In the genomic region with DNA sequence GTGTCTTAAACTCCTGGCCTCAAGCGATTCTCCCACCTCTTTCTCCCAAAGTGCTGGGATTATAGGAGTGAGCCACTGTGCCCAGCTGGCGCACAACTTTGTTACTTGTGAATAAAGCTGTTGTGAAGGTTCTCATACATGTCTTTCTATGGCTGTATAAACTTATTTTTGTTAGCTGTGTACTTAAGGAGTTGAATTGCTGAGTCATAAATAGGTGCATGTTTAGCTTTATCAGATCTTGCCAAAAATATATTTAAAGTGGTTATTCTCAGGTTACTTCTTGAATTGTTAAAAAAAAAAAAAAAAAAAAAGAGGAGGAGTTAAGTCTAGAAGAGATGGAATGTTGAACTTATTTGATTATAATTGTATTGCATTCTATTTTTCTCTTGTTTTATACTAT, we compare ENCODE assay signal across 25 cellular contexts. TPM values are rescaled to one million over a fixed set of nuclear protein-coding genes. Genes with fewer than 3 reads are reported as not detected.
DNase-seq lines count a peak whose midpoint lies in the region; ATAC-seq, FAIRE-seq and TF ChIP-seq lines count a peak whose summit lies in the region.
"Had no signal": no experiment of that assay in that cellular context is flagged by ENCODE, and none has a peak within 500 bp of the region (broad histone marks: within the 10 kb centered on the region; RNA-seq: fewer than 3 reads in every experiment).

No MANE protein-coding gene starts in this region.

- no peaks in the 10 kb centered on the region for H3K4me1 ChIP-seq in GM12878 (ENCODE audit: control insufficient read depth, insufficient read depth, low read length)
- H3K4me1 ChIP-seq in lower lobe of right lung = no peaks in the 10 kb centered on the region
- H3K4me1 ChIP-seq: Caco-2 had no signal

- H3K27me3 ChIP-seq in GM12878 (replicated peaks in 1 of 2; ENCODE audit: control insufficient read depth in 2 of 2, insufficient read depth in 2 of 2, low read length in 1 of 2) = no peaks in the 10 kb centered on the region
- H3K27me3 ChIP-seq in lower lobe of right lung (ENCODE audit: low read depth) = no peaks in the 10 kb centered on the region
- H3K27me3 ChIP-seq: BLaER1 had no signal

- RAD21 ChIA-PET in GM12878 (lab: Charles Lee; ENCODE audit: unreplicated experiment) = interaction anchor here (0.6 kb wide), 1 partner anchor 701 kb away, joined by 3 read pairs; no protein-coding TSS in a partner anchor

- H3K4me3 ChIP-seq in GM12878 = no peak overlapping the region
- no peak overlapping the region for H3K4me3 ChIP-seq in lower lobe of right lung
- H3K4me3 ChIP-seq: BLaER1, MG63 had no signal

- POLR2A ChIA-PET in GM12878 (lab: Charles Lee) = interaction anchor here (0.6 kb wide), 1 partner anchor 32 kb away, joined by 3 read pairs; no protein-coding TSS in a partner anchor

- CTCF ChIA-PET in GM12878 (lab: Yijun Ruan, JAX) = no interaction called here

- no peaks in the 10 kb centered on the region for H3K36me3 ChIP-seq in GM12878 (ENCODE audit: control insufficient read depth in 2 of 2, insufficient read depth in 2 of 2, low read length in 1 of 2)
- H3K36me3 ChIP-seq in lower lobe of right lung = no peaks in the 10 kb centered on the region
- H3K36me3 ChIP-seq: BLaER1, MG63 had no signal

- BruUV-seq in GM12878 (replicated peaks; lab: Mats Ljungman, UMichigan) = no TSS peak

- no peak overlapping the region for H3K4me2 ChIP-seq in GM12878 (ENCODE audit: control insufficient read depth, insufficient read depth)
- H3K4me2 ChIP-seq: BLaER1, SK-N-SH had no signal

- SMC1A ChIA-PET in GM12878 (lab: Charles Lee; ENCODE audit: uncharacterized antibody, unreplicated experiment) = interaction anchor here (0.7 kb wide), 1 partner anchor 1313 kb away, joined by 4 read pairs; no protein-coding TSS in a partner anchor

- H3K9me3 ChIP-seq in GM12878 (replicated peaks; ENCODE audit: control insufficient read depth, insufficient read depth, low read length) (no peaks in the 10 kb centered on the region), lower lobe of right lung (no peaks in the 10 kb centered on the region)
- H3K9me3 ChIP-seq: BLaER1, Caco-2, MG63, SK-N-SH had no signal

- TF ChIP-seq POLR2A in GM12878 (IDR thresholded peaks at IDR 0.05; ENCODE audit: low read depth, low read length) = no peak

- no peaks in the 10 kb centered on the region for H3K79me2 ChIP-seq in GM12878 (ENCODE audit: control insufficient read depth, insufficient read depth, low read length)

- H2AFZ ChIP-seq in GM12878 (ENCODE audit: control insufficient read depth, low read depth, low read length) = no peak overlapping the region

- FAIRE-seq in GM12878 (lab: Jason Lieb, UNC) = peak; percentile 52
- FAIRE-seq: GM18507, H54, HTR-8/SVneo had no signal

- H4K20me1 ChIP-seq in GM12878 (ENCODE audit: control insufficient read depth, insufficient read depth) = no peaks in the 10 kb centered on the region
- H4K20me1 ChIP-seq: BLaER1 had no signal

- no peak overlapping the region for H3K9ac ChIP-seq in GM12878 (ENCODE audit: control insufficient read depth, insufficient read depth, low read length)
- H3K9ac ChIP-seq: BLaER1, SK-N-SH had no signal

- peak; percentile 42 for DNase-seq in H4 (ENCODE audit: low spot score)
- no peak for DNase-seq in GM12878 (ENCODE audit: low read depth, low spot score)
- DNase-seq in lower lobe of right lung = no peak
- no peak for DNase-seq in T1000 (lab: John Stamatoyannopoulos, UW)
- DNase-seq: Caco-2; CD4-positive, alpha-beta memory T cell; DMS 273 treated with DMSO at 0.1 percent for 48 hours; IMR-90; MG63; NCI-H1694 treated with DMSO at 0.1 percent for 48 hours; NCI-H2081 treated with DMSO at 0.1 percent for 48 hours; NCI-H446 treated with DMSO at 0.1 percent for 48 hours; NCI-H526 treated with DMSO at 0.1 percent for 48 hours; OCI-M1; SIG-M5; SK-N-SH had no signal

- WGBS in GM12878 (ENCODE audit: insufficient coverage, insufficient replicate concordance, low lambda C conversion rate, missing lambda C conversion rate) = 21% methylated on average over 2 of the region's 2 CpGs

- TF ChIP-seq RAD21 in GM12878 (IDR thresholded peaks at IDR 0.05; ENCODE audit: insufficient read depth, low read depth, low read length) = no peak

- no peak for ATAC-seq in GM12878
- ATAC-seq in lower lobe of right lung = peak; percentile 41 to 67
- ATAC-seq in GM18520 (IDR thresholded peaks at IDR 0.05; ENCODE audit: unreplicated experiment) = no peak
- no peak for ATAC-seq in GM19463 (IDR thresholded peaks at IDR 0.05; ENCODE audit: unreplicated experiment)

- no peak for TF ChIP-seq EP300 in GM12878 (IDR thresholded peaks at IDR 0.05; ENCODE audit: borderline replicate concordance in 1 of 2, control insufficient read depth in 1 of 2, low read depth in 2 of 2, low read length in 2 of 2)

- TF ChIP-seq CTCF in 22Rv1 (IDR thresholded peaks at IDR 0.05) (no peak), GM12878 (IDR thresholded peaks at IDR 0.05 in 2 of 3, conservative IDR thresholded peaks at IDR 0.05 in 1 of 3; ENCODE audit: control insufficient read depth in 2 of 3, extremely low read depth in 1 of 3, insufficient read depth in 1 of 3, low read depth in 3 of 3, low read length in 3 of 3) (no peak), lower lobe of right lung (IDR thresholded peaks at IDR 0.05) (no peak)

- H3K27ac ChIP-seq in 22Rv1 (peak overlapping the region; percentile 55), GM12878 (ENCODE audit: control insufficient read depth, insufficient read depth) (no peak overlapping the region), lower lobe of right lung (no peak overlapping the region)
- H3K27ac ChIP-seq: BLaER1, RWPE1 had no signal

- in situ Hi-C loops in GM12878 (cut with MboI) = no loop called here

- intact Hi-C loops in GM12878 (cut with micrococcal nuclease; ENCODE audit: unreplicated experiment) = no loop called here
- intact Hi-C loops in lower lobe of right lung (cut with DNase I) = no loop called here

TF ChIP-seq in GM12878, 131 proteins besides CTCF, POLR2A, EP300 and RAD21:
- TF ChIP-seq SREBF1 (IDR thresholded peaks at IDR 0.05; ENCODE audit: low read length) = no peak
- no peak for TF ChIP-seq CREB1 (IDR thresholded peaks at IDR 0.05; ENCODE audit: low read depth)
- no peak for TF ChIP-seq CHD4 (IDR thresholded peaks at IDR 0.05)
- no peak for TF ChIP-seq TCF12 (IDR thresholded peaks at IDR 0.05; ENCODE audit: low read depth, low read length)
- TF ChIP-seq CHD2 (IDR thresholded peaks at IDR 0.05; ENCODE audit: borderline replicate concordance, low read depth, low read length) = no peak
- no peak for TF ChIP-seq NFIC (IDR thresholded peaks at IDR 0.05; ENCODE audit: low read depth, low read length)
- TF ChIP-seq, protein P1, sequence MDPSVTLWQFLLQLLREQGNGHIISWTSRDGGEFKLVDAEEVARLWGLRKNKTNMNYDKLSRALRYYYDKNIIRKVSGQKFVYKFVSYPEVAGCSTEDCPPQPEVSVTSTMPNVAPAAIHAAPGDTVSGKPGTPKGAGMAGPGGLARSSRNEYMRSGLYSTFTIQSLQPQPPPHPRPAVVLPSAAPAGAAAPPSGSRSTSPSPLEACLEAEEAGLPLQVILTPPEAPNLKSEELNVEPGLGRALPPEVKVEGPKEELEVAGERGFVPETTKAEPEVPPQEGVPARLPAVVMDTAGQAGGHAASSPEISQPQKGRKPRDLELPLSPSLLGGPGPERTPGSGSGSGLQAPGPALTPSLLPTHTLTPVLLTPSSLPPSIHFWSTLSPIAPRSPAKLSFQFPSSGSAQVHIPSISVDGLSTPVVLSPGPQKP (IDR thresholded peaks at IDR 0.05; ENCODE audit: low read depth, low read length) = no peak
- TF ChIP-seq BRCA1 (IDR thresholded peaks at IDR 0.05; ENCODE audit: low read depth, low read length) = no peak
- no peak for TF ChIP-seq ASH2L (IDR thresholded peaks at IDR 0.05; ENCODE audit: borderline replicate concordance, low read depth)
- no peak for TF ChIP-seq ZNF274 (IDR thresholded peaks at IDR 0.05; ENCODE audit: insufficient read depth, insufficient read length)
- TF ChIP-seq, protein P2, sequence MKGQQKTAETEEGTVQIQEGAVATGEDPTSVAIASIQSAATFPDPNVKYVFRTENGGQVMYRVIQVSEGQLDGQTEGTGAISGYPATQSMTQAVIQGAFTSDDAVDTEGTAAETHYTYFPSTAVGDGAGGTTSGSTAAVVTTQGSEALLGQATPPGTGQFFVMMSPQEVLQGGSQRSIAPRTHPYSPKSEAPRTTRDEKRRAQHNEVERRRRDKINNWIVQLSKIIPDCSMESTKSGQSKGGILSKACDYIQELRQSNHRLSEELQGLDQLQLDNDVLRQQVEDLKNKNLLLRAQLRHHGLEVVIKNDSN (IDR thresholded peaks at IDR 0.05; ENCODE audit: borderline replicate concordance, extremely low read length, insufficient read depth, low read depth, low read length) = no peak
- TF ChIP-seq MYB (IDR thresholded peaks at IDR 0.05; ENCODE audit: borderline replicate concordance, low read depth, low read length) = no peak
- TF ChIP-seq SPI1 (IDR thresholded peaks at IDR 0.05; ENCODE audit: borderline replicate concordance, insufficient read depth, low read depth, low read length) = no peak
- TF ChIP-seq LARP7 (IDR thresholded peaks at IDR 0.05) = no peak
- TF ChIP-seq PML (IDR thresholded peaks at IDR 0.05; ENCODE audit: low read length) = no peak

RNA-seq across cellular contexts. Expression of gene IRX3, which starts 47.6 kb away (rescaled TPM):
- 0.64 and 2.6 TPM in 2 replicates for total RNA-seq in H4 (2014; rRNA removed; shearing (Covaris generic))
- total RNA-seq in GM12878 (2013; cell fraction: nucleolus; rRNA removed) = not detected in 2 replicates
- total RNA-seq in GM12878 (2014; rRNA removed) (not detected in 2 replicates), GM12878 (2014; rRNA removed; fragmentation: Illumina TruSeq; extraction: Trizol) (not detected in 2 replicates), GM12878 (2021) (not detected in 2 replicates), lower lobe of right lung (108 TPM)
- polyA plus RNA-seq in GM12878 (2011; ENCODE audit: low read depth) = not detected
- polyA plus RNA-seq in GM12878 (2011; rRNA removed) (not detected in 2 replicates), GM12878 (2014; fragmentation: Illumina TruSeq; extraction: Trizol) (not detected in 2 replicates), GM12878 (2014; fragmentation: Nextera tagmentation; extraction: Ambion mirVana) (not detected), GM12878 (2014; rRNA removed) (not detected in 2 replicates), GM12878 (2016; fragmentation: Nextera tagmentation; extraction: Ambion mirVana) (under 1 TPM in 1 of 2 experiments, not detected in 1; 0.05 TPM)
- polyA plus RNA-seq in GM12878 (2011; cell fraction: cytosol; rRNA removed) = not detected in 2 replicates
- polyA plus RNA-seq in GM12878 (2011; cell fraction: nucleus; rRNA removed) = not detected in 2 replicates
- polyA plus RNA-seq in GM12878 (2012) = not detected in 2 replicates
- not detected in 2 replicates for polyA minus RNA-seq in GM12878 (2011; rRNA and poly(A)+ RNA removed)
- polyA minus RNA-seq in GM12878 (2011; cell fraction: cytosol; rRNA and poly(A)+ RNA removed) = 1.3 TPM in 1 of 2 replicates, not detected in the other
- not detected in 2 replicates for polyA minus RNA-seq in GM12878 (2011; cell fraction: nucleus; rRNA and poly(A)+ RNA removed)
- total RNA-seq: CD4-positive, alpha-beta memory T cell; G401; IMR-90 had no signal
- polyA plus RNA-seq: CD4-positive, alpha-beta memory T cell; IMR-90 had no signal

Comparison
In these comparisons a context has a peak if more than half of its experiments do, and no peak if none do; other contexts are left out.
1. ATAC-seq: peak in lower lobe of right lung (2 of 2); none in GM12878 (single experiment), GM18520 (single experiment) and GM19463 (single experiment).
2. RNA of gene IRX3, which starts 47.6 kb away (total RNA-seq): 108 TPM in lower lobe of right lung (single experiment); 0.64 to 2.6 TPM in H4 and not detected in GM12878; every median in the first group is over 10 times any median in the second.